9 cellular contexts compared by ENCODE assay signal in the genomic region with DNA sequence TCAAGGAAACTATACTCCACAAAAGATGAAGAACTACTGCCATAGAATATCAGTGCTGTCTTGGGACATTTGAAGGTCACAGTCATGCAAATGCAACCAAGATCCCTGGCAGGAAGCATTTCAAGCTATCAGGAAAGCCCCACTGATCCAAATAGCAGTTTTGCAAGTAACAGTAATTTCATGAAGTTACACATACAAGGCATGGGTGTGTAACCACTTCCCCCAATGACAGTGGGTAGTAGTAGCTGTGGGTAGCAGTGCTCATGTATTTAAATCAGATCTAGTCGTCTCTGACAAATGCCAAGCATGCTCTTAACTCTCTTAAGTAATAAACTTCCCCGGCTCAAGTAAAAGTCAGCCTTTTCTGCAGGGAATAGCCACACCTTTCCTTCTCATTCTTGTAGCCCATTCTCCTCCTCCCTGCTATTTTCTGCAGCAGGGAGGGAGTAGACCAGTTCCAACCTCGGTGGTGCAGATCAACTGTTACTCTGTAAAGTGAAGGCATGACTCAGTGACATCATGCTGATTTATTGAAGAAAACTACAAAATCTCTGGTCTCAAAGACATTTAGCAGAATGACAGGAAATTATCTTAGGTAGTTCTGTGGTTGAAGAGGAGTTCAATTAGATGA.
A peak's percentile ranks its signal among the peaks of the same experiment; 100 is the strongest.
DNase-seq lines count a peak whose midpoint lies in the region; ATAC-seq and TF ChIP-seq lines count a peak whose summit lies in the region.
"Had no signal": no experiment of that assay in that cellular context is flagged by ENCODE, and none has a peak within 500 bp of the region (broad histone marks: within the 10 kb centered on the region; RNA-seq: fewer than 3 reads in every experiment).

No MANE protein-coding gene starts in this region.

- DNase-seq in GM03348 (ENCODE audit: low spot score) = peak; percentile 40
- peak; percentile 34 for DNase-seq in fibroblast of peridontal ligament (ENCODE audit: extremely low read depth)
- DNase-seq in activated naive CD4-positive, alpha-beta T cell (lab: John Stamatoyannopoulos, UW) = no peak
- DNase-seq in heart left ventricle = no peak
- no peak for DNase-seq in right atrium auricular region (ENCODE audit: low spot score)
- DNase-seq in lower leg skin (ENCODE audit: low spot score in 2 of 2) = no peak
- DNase-seq: activated CD8-positive, alpha-beta memory T cell treated with anti-CD3 and anti-CD28 coated beads, Interleukin-2, amount 10 ng/mL, durations not matched to agents 7 days and 5 days had no signal

- 37 to 49% (median 39%) methylated on average over 3 of the region's 3 CpGs for WGBS in heart left ventricle, 4 donors
- 25 to 30% methylated on average over 3 of the region's 3 CpGs for WGBS in lower leg skin, 2 donors

- H3K27ac ChIP-seq in heart left ventricle (no peak overlapping the region), right atrium auricular region (no peak overlapping the region)

- intact Hi-C loops in heart left ventricle (cut with DNase I) = no loop called here
- intact Hi-C loops in lower leg skin (cut with DNase I; ENCODE audit: low total_unique reads) = loop anchor here (5.0 kb wide), 1 partner anchor 723 kb away; no protein-coding TSS in a partner anchor

- no peak overlapping the region for H3K4me3 ChIP-seq in heart left ventricle
- no peak overlapping the region for H3K4me3 ChIP-seq in right atrium auricular region
- H3K4me3 ChIP-seq in lower leg skin (ENCODE audit: low read depth, poor library complexity, severe bottlenecking) = no peak overlapping the region

- H3K36me3 ChIP-seq in heart left ventricle = no peaks in the 10 kb centered on the region
- no peaks in the 10 kb centered on the region for H3K36me3 ChIP-seq in right atrium auricular region

- H3K4me1 ChIP-seq in heart left ventricle (peaks cover 0 to 9% (median 0%) of the 10 kb centered on the region in 12 donors), right atrium auricular region (no peaks in the 10 kb centered on the region)

- ATAC-seq in GM21515 (IDR thresholded peaks at IDR 0.05; ENCODE audit: unreplicated experiment) (peak; percentile 86), HG03521 (IDR thresholded peaks at IDR 0.05; ENCODE audit: unreplicated experiment) (peak; percentile 90), heart left ventricle (no peak)
- ATAC-seq: activated CD8-positive, alpha-beta memory T cell treated with anti-CD3 and anti-CD28 coated beads, Interleukin-2, amount 10 ng/mL, durations not matched to agents 7 days and 5 days had no signal

- TF ChIP-seq POLR2A in heart left ventricle (IDR thresholded peaks at IDR 0.05) (no peak), lower leg skin (IDR thresholded peaks at IDR 0.05) (no peak)

- H3K9me3 ChIP-seq in heart left ventricle (no peaks in the 10 kb centered on the region), right atrium auricular region (no peaks in the 10 kb centered on the region)

- TF ChIP-seq CTCF in heart left ventricle (IDR thresholded peaks at IDR 0.05) (no peak), right atrium auricular region (IDR thresholded peaks at IDR 0.05) (no peak), lower leg skin (IDR thresholded peaks at IDR 0.05) (no peak)

- H3K27me3 ChIP-seq in heart left ventricle (peaks cover 0 to 3% (median 0%) of the 10 kb centered on the region in 9 donors), right atrium auricular region (no peaks in the 10 kb centered on the region)

Comparison
In these comparisons a context has a peak if more than half of its experiments do, and no peak if none do; other contexts are left out.
1. DNase-seq: peak in GM03348 (single experiment) and fibroblast of peridontal ligament (single experiment); none in activated naive CD4-positive, alpha-beta T cell (0 of 4), heart left ventricle (0 of 5), right atrium auricular region (single experiment) and lower leg skin (0 of 2).
2. ATAC-seq: peak in GM21515 (single experiment) and HG03521 (single experiment); none in heart left ventricle (0 of 4).